16 cellular contexts compared by ENCODE assay signal in genomic region chr6:15183979-15184378, GRCh38.
A peak's percentile ranks its signal among the peaks of the same experiment; 100 is the strongest.
DNase-seq lines count a peak whose midpoint lies in the region; ATAC-seq and TF ChIP-seq lines count a peak whose summit lies in the region.
"Had no signal": no experiment of that assay in that cellular context is flagged by ENCODE, and none has a peak within 500 bp of the region (broad histone marks: within the 10 kb centered on the region; RNA-seq: fewer than 3 reads in every experiment).

No MANE protein-coding gene starts in this region.

- H3K4me1 Mint-ChIP-seq in activated CD4-positive, alpha-beta memory T cell treated with anti-CD3 and anti-CD28 coated beads for 36 hours (ENCODE audit: low read depth), result peaks cover 20% of the 10 kb centered on the region
- peaks cover 8% of the 10 kb centered on the region for H3K4me1 Mint-ChIP-seq in activated CD4-positive, alpha-beta memory T cell treated with anti-CD3 and anti-CD28 coated beads, Interleukin-2, amount 10 ng/mL, durations not matched to agents 7 days and 5 days
- peaks cover 10% of the 10 kb centered on the region for H3K4me1 Mint-ChIP-seq in activated CD4-positive, alpha-beta T cell treated with anti-CD3 and anti-CD28 coated beads, Interleukin-2, amount 10 ng/mL, durations not matched to agents 7 days and 5 days
- no peaks in the 10 kb centered on the region for H3K4me1 Mint-ChIP-seq in chondrocyte (ENCODE audit: low read depth)
- peaks cover 20% of the 10 kb centered on the region for H3K4me1 Mint-ChIP-seq in stimulated activated effector memory CD8-positive, alpha-beta T cell treated with anti-CD3 and anti-CD28 coated beads, Interleukin-12 subunit alpha, Interleukin-12 subunit beta, amount 100 ng/mL, for 72 hours

- no peak overlapping the region for H3K4me3 Mint-ChIP-seq in activated CD4-positive, alpha-beta memory T cell treated with anti-CD3 and anti-CD28 coated beads for 36 hours
- no peak overlapping the region for H3K4me3 Mint-ChIP-seq in activated CD4-positive, alpha-beta memory T cell treated with anti-CD3 and anti-CD28 coated beads, Interleukin-2, amount 10 ng/mL, durations not matched to agents 7 days and 5 days
- no peak overlapping the region for H3K4me3 Mint-ChIP-seq in activated CD4-positive, alpha-beta T cell treated with anti-CD3 and anti-CD28 coated beads, Interleukin-2, amount 10 ng/mL, durations not matched to agents 7 days and 5 days
- no peak overlapping the region for H3K4me3 Mint-ChIP-seq in chondrocyte (ENCODE audit: unreplicated experiment)
- H3K4me3 Mint-ChIP-seq in stimulated activated effector memory CD8-positive, alpha-beta T cell treated with anti-CD3 and anti-CD28 coated beads, Interleukin-12 subunit alpha, Interleukin-12 subunit beta, amount 100 ng/mL, for 72 hours, result no peak overlapping the region

- no peaks in the 10 kb centered on the region for H3K27me3 Mint-ChIP-seq in activated CD4-positive, alpha-beta memory T cell treated with anti-CD3 and anti-CD28 coated beads for 36 hours
- H3K27me3 Mint-ChIP-seq in activated CD4-positive, alpha-beta memory T cell treated with anti-CD3 and anti-CD28 coated beads, Interleukin-2, amount 10 ng/mL, durations not matched to agents 7 days and 5 days, result no peaks in the 10 kb centered on the region
- no peaks in the 10 kb centered on the region for H3K27me3 Mint-ChIP-seq in activated CD4-positive, alpha-beta T cell treated with anti-CD3 and anti-CD28 coated beads, Interleukin-2, amount 10 ng/mL, durations not matched to agents 7 days and 5 days
- no peaks in the 10 kb centered on the region for H3K27me3 Mint-ChIP-seq in chondrocyte (ENCODE audit: low read depth)

- CTCF ChIA-PET in activated CD4-positive, alpha-beta memory T cell treated with anti-CD3 and anti-CD28 coated beads for 36 hours (lab: Charles Lee), result no interaction called here
- CTCF ChIA-PET in activated CD4-positive, alpha-beta memory T cell treated with anti-CD3 and anti-CD28 coated beads, Interleukin-2, amount 10 ng/mL, durations not matched to agents 7 days and 5 days (lab: Charles Lee), result interaction anchor here (0.6 kb wide), 1 partner anchor 294 kb away, joined by 3 read pairs; no protein-coding TSS in a partner anchor
- CTCF ChIA-PET in activated CD4-positive, alpha-beta T cell treated with anti-CD3 and anti-CD28 coated beads, Interleukin-2, amount 10 ng/mL, durations not matched to agents 7 days and 5 days (lab: Charles Lee), result no interaction called here

- TF ChIP-seq CTCF in chondrocyte (IDR thresholded peaks at IDR 0.05), result no peak

- intact Hi-C loops in activated CD4-positive, alpha-beta memory T cell treated with anti-CD3 and anti-CD28 coated beads for 36 hours (cut with micrococcal nuclease), result loop anchor here (1.0 to 2.0 kb wide), 6 partner anchors 13 to 449 kb away; no protein-coding TSS in a partner anchor

- ATAC-seq in stimulated activated effector memory CD8-positive, alpha-beta T cell treated with anti-CD3 and anti-CD28 coated beads, Interleukin-12 subunit alpha, Interleukin-12 subunit beta, amount 100 ng/mL, for 72 hours, result peak; percentile 73
- ATAC-seq in HG03196 (IDR thresholded peaks at IDR 0.05; ENCODE audit: unreplicated experiment), result no peak
- ATAC-seq: A549, HepG2 had no signal

- peak; percentile 65 for DNase-seq in activated CD4-positive, alpha-beta memory T cell treated with anti-CD3 and anti-CD28 coated beads for 36 hours
- DNase-seq in activated CD4-positive, alpha-beta memory T cell treated with anti-CD3 and anti-CD28 coated beads, Interleukin-2, amount 10 ng/mL, durations not matched to agents 7 days and 5 days, result no peak
- DNase-seq in activated CD4-positive, alpha-beta T cell treated with anti-CD3 and anti-CD28 coated beads, Interleukin-2, amount 10 ng/mL, durations not matched to agents 7 days and 5 days, result no peak
- DNase-seq in chondrocyte (ENCODE audit: low spot score) (peak; percentile 15), NCI-H1092 treated with DMSO at 0.1 percent for 48 hours (lab: John Stamatoyannopoulos, UW) (no peak), cerebellar nuclear complex (lab: John Stamatoyannopoulos, UW) (no peak)
- no peak for DNase-seq in stimulated activated effector memory CD8-positive, alpha-beta T cell treated with anti-CD3 and anti-CD28 coated beads, Interleukin-12 subunit alpha, Interleukin-12 subunit beta, amount 100 ng/mL, for 72 hours (ENCODE audit: low spot score in 2 of 2)
- DNase-seq: amniotic stem cell, NCI-H187, NCI-H524, OCI-M1, T1000, upper lobe of left lung had no signal

- no peaks in the 10 kb centered on the region for H3K9me3 Mint-ChIP-seq in activated CD4-positive, alpha-beta memory T cell treated with anti-CD3 and anti-CD28 coated beads for 36 hours
- no peaks in the 10 kb centered on the region for H3K9me3 Mint-ChIP-seq in activated CD4-positive, alpha-beta memory T cell treated with anti-CD3 and anti-CD28 coated beads, Interleukin-2, amount 10 ng/mL, durations not matched to agents 7 days and 5 days
- no peaks in the 10 kb centered on the region for H3K9me3 Mint-ChIP-seq in activated CD4-positive, alpha-beta T cell treated with anti-CD3 and anti-CD28 coated beads, Interleukin-2, amount 10 ng/mL, durations not matched to agents 7 days and 5 days
- no peaks in the 10 kb centered on the region for H3K9me3 Mint-ChIP-seq in chondrocyte (ENCODE audit: low read depth)
- no peaks in the 10 kb centered on the region for H3K9me3 Mint-ChIP-seq in stimulated activated effector memory CD8-positive, alpha-beta T cell treated with anti-CD3 and anti-CD28 coated beads, Interleukin-12 subunit alpha, Interleukin-12 subunit beta, amount 100 ng/mL, for 72 hours

- POLR2A ChIA-PET in activated CD4-positive, alpha-beta memory T cell treated with anti-CD3 and anti-CD28 coated beads for 36 hours (lab: Charles Lee), result no interaction called here
- POLR2A ChIA-PET in activated CD4-positive, alpha-beta memory T cell treated with anti-CD3 and anti-CD28 coated beads, Interleukin-2, amount 10 ng/mL, durations not matched to agents 7 days and 5 days (lab: Charles Lee), result no interaction called here
- POLR2A ChIA-PET in activated CD4-positive, alpha-beta T cell treated with anti-CD3 and anti-CD28 coated beads, Interleukin-2, amount 10 ng/mL, durations not matched to agents 7 days and 5 days (lab: Charles Lee), result no interaction called here

- H3K27ac Mint-ChIP-seq in activated CD4-positive, alpha-beta memory T cell treated with anti-CD3 and anti-CD28 coated beads for 36 hours, result peak overlapping the region; percentile 95
- H3K27ac Mint-ChIP-seq in activated CD4-positive, alpha-beta memory T cell treated with anti-CD3 and anti-CD28 coated beads, Interleukin-2, amount 10 ng/mL, durations not matched to agents 7 days and 5 days, result no peak overlapping the region
- peak overlapping the region; percentile 57 for H3K27ac Mint-ChIP-seq in activated CD4-positive, alpha-beta T cell treated with anti-CD3 and anti-CD28 coated beads, Interleukin-2, amount 10 ng/mL, durations not matched to agents 7 days and 5 days
- H3K27ac Mint-ChIP-seq in chondrocyte (ENCODE audit: unreplicated experiment), result no peak overlapping the region
- H3K27ac Mint-ChIP-seq in stimulated activated effector memory CD8-positive, alpha-beta T cell treated with anti-CD3 and anti-CD28 coated beads, Interleukin-12 subunit alpha, Interleukin-12 subunit beta, amount 100 ng/mL, for 72 hours, result no peak overlapping the region

- H3K36me3 Mint-ChIP-seq in activated CD4-positive, alpha-beta memory T cell treated with anti-CD3 and anti-CD28 coated beads for 36 hours, result no peaks in the 10 kb centered on the region
- no peaks in the 10 kb centered on the region for H3K36me3 Mint-ChIP-seq in activated CD4-positive, alpha-beta memory T cell treated with anti-CD3 and anti-CD28 coated beads, Interleukin-2, amount 10 ng/mL, durations not matched to agents 7 days and 5 days (ENCODE audit: low read depth)
- no peaks in the 10 kb centered on the region for H3K36me3 Mint-ChIP-seq in activated CD4-positive, alpha-beta T cell treated with anti-CD3 and anti-CD28 coated beads, Interleukin-2, amount 10 ng/mL, durations not matched to agents 7 days and 5 days (ENCODE audit: low read depth)
- no peaks in the 10 kb centered on the region for H3K36me3 Mint-ChIP-seq in chondrocyte (ENCODE audit: low read depth)
- no peaks in the 10 kb centered on the region for H3K36me3 Mint-ChIP-seq in stimulated activated effector memory CD8-positive, alpha-beta T cell treated with anti-CD3 and anti-CD28 coated beads, Interleukin-12 subunit alpha, Interleukin-12 subunit beta, amount 100 ng/mL, for 72 hours

Comparison
In these comparisons a context has a peak if more than half of its experiments do, and no peak if none do; other contexts are left out.
1. DNase-seq: peak in activated CD4-positive, alpha-beta memory T cell treated with anti-CD3 and anti-CD28 coated beads for 36 hours (single experiment) and chondrocyte (single experiment); none in activated CD4-positive, alpha-beta memory T cell treated with anti-CD3 and anti-CD28 coated beads, Interleukin-2, amount 10 ng/mL, durations not matched to agents 7 days and 5 days (single experiment), activated CD4-positive, alpha-beta T cell treated with anti-CD3 and anti-CD28 coated beads, Interleukin-2, amount 10 ng/mL, durations not matched to agents 7 days and 5 days (single experiment), stimulated activated effector memory CD8-positive, alpha-beta T cell treated with anti-CD3 and anti-CD28 coated beads, Interleukin-12 subunit alpha, Interleukin-12 subunit beta, amount 100 ng/mL, for 72 hours (0 of 2), NCI-H1092 treated with DMSO at 0.1 percent for 48 hours (single experiment) and cerebellar nuclear complex (0 of 2).
2. H3K27ac Mint-ChIP-seq: peak in activated CD4-positive, alpha-beta memory T cell treated with anti-CD3 and anti-CD28 coated beads for 36 hours (single experiment) and activated CD4-positive, alpha-beta T cell treated with anti-CD3 and anti-CD28 coated beads, Interleukin-2, amount 10 ng/mL, durations not matched to agents 7 days and 5 days (single experiment); none in activated CD4-positive, alpha-beta memory T cell treated with anti-CD3 and anti-CD28 coated beads, Interleukin-2, amount 10 ng/mL, durations not matched to agents 7 days and 5 days (single experiment), chondrocyte (single experiment) and stimulated activated effector memory CD8-positive, alpha-beta T cell treated with anti-CD3 and anti-CD28 coated beads, Interleukin-12 subunit alpha, Interleukin-12 subunit beta, amount 100 ng/mL, for 72 hours (single experiment).